In the genomic region with DNA sequence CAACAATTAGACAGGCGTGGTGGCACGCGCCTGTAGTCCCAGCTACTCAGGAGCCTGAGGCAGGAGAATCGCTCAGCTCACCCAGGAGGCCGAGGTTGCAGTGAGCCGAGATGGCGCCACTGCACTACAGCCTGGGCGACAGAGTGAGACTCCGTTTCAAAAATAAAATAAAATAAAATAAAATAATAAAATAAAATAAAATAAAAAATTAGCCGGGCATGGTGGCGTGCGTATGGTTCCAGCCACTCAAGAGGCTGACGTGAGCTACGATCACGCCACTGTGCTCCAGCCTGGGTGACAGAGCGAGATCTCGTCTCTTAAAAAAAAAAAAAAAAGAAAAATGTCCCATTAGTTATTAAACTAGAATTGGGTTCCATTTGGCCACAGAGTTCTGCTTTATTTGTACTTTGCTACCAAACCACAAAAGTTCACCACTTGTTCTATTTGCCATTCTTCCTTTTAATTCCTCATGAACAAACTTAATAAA, we compare ENCODE assay signal across 9 cellular contexts. TPM values are rescaled to one million over a fixed set of nuclear protein-coding genes. Genes with fewer than 3 reads are reported as not detected.
DNase-seq lines count a peak whose midpoint lies in the region; ATAC-seq and TF ChIP-seq lines count a peak whose summit lies in the region.
"Had no signal": no experiment of that assay in that cellular context is flagged by ENCODE, and none has a peak within 500 bp of the region (broad histone marks: within the 10 kb centered on the region; RNA-seq: fewer than 3 reads in every experiment).

No MANE protein-coding gene starts in this region.

- H3K9ac ChIP-seq in mammary epithelial cell (ENCODE audit: insufficient read depth, low read length) (peak overlapping the region; percentile 82), muscle layer of colon (ENCODE audit: low read length) (peak overlapping the region; percentile 33)

- intact Hi-C loops in mammary epithelial cell (cut with micrococcal nuclease) = no loop called here

- H3K9me3 ChIP-seq in mammary epithelial cell (replicated peaks; ENCODE audit: insufficient read depth, low read length) (no peaks in the 10 kb centered on the region), muscle layer of colon (ENCODE audit: low read length) (no peaks in the 10 kb centered on the region)

- H3K4me2 ChIP-seq in mammary epithelial cell (ENCODE audit: insufficient read depth, low read depth, low read length) = peak overlapping the region; percentile 99

- no peaks in the 10 kb centered on the region for H4K20me1 ChIP-seq in mammary epithelial cell (ENCODE audit: insufficient read depth, low read length)

- TF ChIP-seq CTCF in mammary epithelial cell (conservative IDR thresholded peaks at IDR 0.05 in 1 of 2, IDR thresholded peaks at IDR 0.05 in 1 of 2; ENCODE audit: extremely low read depth in 1 of 2, insufficient read depth in 1 of 2, low read depth in 1 of 2, low read length in 2 of 2) = no peak

- no peak for ATAC-seq in HG03196 (IDR thresholded peaks at IDR 0.05; ENCODE audit: unreplicated experiment)

- CTCF ChIA-PET in mammary epithelial cell (lab: Charles Lee; ENCODE audit: low non-redundant PET) = interaction anchor here (0.7 kb wide), 1 partner anchor 85 kb away, joined by 10 read pairs; no protein-coding TSS in a partner anchor

- H3K27ac ChIP-seq in ACC112 (ENCODE audit: low read depth, low read length) = peak overlapping the region; percentile 41; the same call in 1 of the 2 replicates
- H3K27ac ChIP-seq in mammary epithelial cell (ENCODE audit: insufficient read depth, low read depth, low read length) = peak overlapping the region; percentile 71
- H3K27ac ChIP-seq in muscle layer of colon (ENCODE audit: low read depth, low read length) = peak overlapping the region; percentile 85

- H3K4me1 ChIP-seq in ACC112 (ENCODE audit: control insufficient read depth, insufficient read depth, low read length, unreplicated experiment) = peaks cover 5% of the 10 kb centered on the region
- H3K4me1 ChIP-seq in mammary epithelial cell (ENCODE audit: insufficient read depth, low read length) = peaks cover 20% of the 10 kb centered on the region
- H3K4me1 ChIP-seq in muscle layer of colon (ENCODE audit: insufficient read depth, low read length) = no peaks in the 10 kb centered on the region

- DNase-seq in NAMALWA (ENCODE audit: low spot score) (peak; percentile 78), mammary epithelial cell (no peak), retina (no peak), HT-29 (ENCODE audit: low spot score) (no peak)
- DNase-seq in activated CD8-positive, alpha-beta memory T cell treated with anti-CD3 and anti-CD28 coated beads, Interleukin-2, amount 50 U/mL, for 48 hours = no peak
- DNase-seq: amniotic stem cell had no signal

- 68% methylated on average over 17 of the region's 17 CpGs for WGBS in mammary epithelial cell (ENCODE audit: low coverage, missing lambda C conversion rate)

- H3K79me2 ChIP-seq in ACC112 (ENCODE audit: control insufficient read depth, insufficient read depth, low read length, unreplicated experiment) (peaks cover 23% of the 10 kb centered on the region), mammary epithelial cell (ENCODE audit: insufficient read depth, low read length) (peaks cover 55% of the 10 kb centered on the region)

- BruUV-seq in mammary epithelial cell (replicated peaks; lab: Mats Ljungman, UMichigan) = no TSS peak

- dilution Hi-C loops in mammary epithelial cell (cut with HindIII; ENCODE audit: low sequenced_read_pairs) = no loop called here

- no peaks in the 10 kb centered on the region for H3K27me3 ChIP-seq in ACC112 (ENCODE audit: insufficient read depth, low read length)
- peaks cover 1% of the 10 kb centered on the region for H3K27me3 ChIP-seq in mammary epithelial cell (ENCODE audit: insufficient read depth, low read length)
- no peaks in the 10 kb centered on the region for H3K27me3 ChIP-seq in muscle layer of colon (ENCODE audit: control insufficient read depth in 1 of 2, insufficient read depth in 2 of 2, low read length in 2 of 2)

- H2AFZ ChIP-seq in ACC112 (ENCODE audit: low read length, unreplicated experiment) (peak overlapping the region; percentile 4), mammary epithelial cell (ENCODE audit: low read depth, low read length) (peak overlapping the region; percentile 87)

- no peaks in the 10 kb centered on the region for H3K36me3 ChIP-seq in ACC112 (ENCODE audit: insufficient read depth, low read length)
- no peaks in the 10 kb centered on the region for H3K36me3 ChIP-seq in mammary epithelial cell (ENCODE audit: insufficient read depth, low read length)
- no peaks in the 10 kb centered on the region for H3K36me3 ChIP-seq in muscle layer of colon (ENCODE audit: insufficient read depth, low read length)

- in situ Hi-C loops in mammary epithelial cell (cut with MboI; ENCODE audit: low sequenced_read_pairs in 2 of 2) = no loop called here

- H3K4me3 ChIP-seq in ACC112 (ENCODE audit: low read depth, low read length) (peak overlapping the region; percentile 84), mammary epithelial cell (replicated peaks in 1 of 3; ENCODE audit: insufficient read depth in 1 of 3, low read depth in 2 of 3, low read length in 3 of 3) (peak overlapping the region; percentile 84 to 93 (median 93)), muscle layer of colon (ENCODE audit: low read depth in 1 of 2, low read length in 2 of 2) (peak overlapping the region; percentile 64 to 96)

RNA-seq across cellular contexts. Expression of gene CYTH1, which starts 1.2 kb away (rescaled TPM):
- 10 to 100 TPM; 25.8 to 35.7 TPM for total RNA-seq in mammary epithelial cell
- polyA plus RNA-seq in mammary epithelial cell = 18.2 TPM
- 10.1 TPM for polyA minus RNA-seq in mammary epithelial cell
- total RNA-seq in HT-29 (2014; rRNA removed; shearing (Covaris generic)) = 14.1 and 14.4 TPM in 2 replicates

RNA-seq across cellular contexts. Expression of gene USP36, which starts 59.7 kb away (rescaled TPM):
- 10 to 100 TPM; 35.7 to 80.8 TPM for total RNA-seq in mammary epithelial cell
- 23.7 TPM for polyA plus RNA-seq in mammary epithelial cell
- 73.4 TPM for polyA minus RNA-seq in mammary epithelial cell
- 36.8 and 42.2 TPM in 2 replicates for total RNA-seq in HT-29 (2014; rRNA removed; shearing (Covaris generic))
